Comparison of ENCODE assay signal across 9 cellular contexts in genomic region chr1:93617670-93618488, GRCh38.
DNase-seq lines count a peak whose midpoint lies in the region; ATAC-seq and TF ChIP-seq lines count a peak whose summit lies in the region.
"Had no signal": no experiment of that assay in that cellular context is flagged by ENCODE, and none has a peak within 500 bp of the region (broad histone marks: within the 10 kb centered on the region; RNA-seq: fewer than 3 reads in every experiment).

No MANE protein-coding gene starts in this region.

- no peak for TF ChIP-seq CTCF in heart right ventricle (IDR thresholded peaks at IDR 0.05)

- intact Hi-C loops in heart right ventricle (cut with DNase I): loop anchor here in 2 of 10 donors (5.0 to 10.0 kb wide), 2 partner anchors 53 to 61 kb away; no protein-coding TSS in a partner anchor
- intact Hi-C loops in cardiac septum (cut with DNase I): no loop called here
- intact Hi-C loops in CD4-positive, alpha-beta memory T cell (cut with micrococcal nuclease): no loop called here

- no peaks in the 10 kb centered on the region for H3K9me3 Mint-ChIP-seq in CD4-positive, alpha-beta memory T cell

- H3K27ac Mint-ChIP-seq in CD4-positive, alpha-beta memory T cell: peak overlapping the region in 1 of 7 donors; percentile 43

- H3K4me3 ChIP-seq in heart right ventricle (no peak overlapping the region), mucosa of stomach (ENCODE audit: low read length) (no peak overlapping the region)
- no peak overlapping the region for H3K4me3 ChIP-seq in CD4-positive, alpha-beta memory T cell (ENCODE audit: low read length in 2 of 2)

- CTCF ChIA-PET in CD4-positive, alpha-beta memory T cell (lab: Charles Lee; ENCODE audit: partially characterized antibody): interaction anchor here (0.8 to 1.6 kb wide), 4 partner anchors 9 to 12 kb away, joined by 3 read pairs; no protein-coding TSS in a partner anchor

- H3K27ac ChIP-seq in heart right ventricle: peak overlapping the region; percentile 1 to 82 (median 70)
- peak overlapping the region; percentile 58 for H3K27ac ChIP-seq in cingulate gyrus (ENCODE audit: low read depth, low read length)
- H3K27ac ChIP-seq in CD4-positive, alpha-beta memory T cell (ENCODE audit: low read depth, low read length): no peak overlapping the region

- 81 to 84% methylated on average over 10 of the region's 10 CpGs for WGBS in heart right ventricle, 2 donors

- H3K9me3 ChIP-seq in heart right ventricle (no peaks in the 10 kb centered on the region), mucosa of stomach (ENCODE audit: control insufficient read depth, low read length) (no peaks in the 10 kb centered on the region)
- no peaks in the 10 kb centered on the region for H3K9me3 ChIP-seq in CD4-positive, alpha-beta memory T cell (ENCODE audit: control insufficient read depth in 1 of 2, low read length in 2 of 2)

- H3K4me1 Mint-ChIP-seq in CD4-positive, alpha-beta memory T cell: peaks cover 14 to 24% (median 18%) of the 10 kb centered on the region in 4 donors

- no peaks in the 10 kb centered on the region for H3K36me3 Mint-ChIP-seq in CD4-positive, alpha-beta memory T cell

- POLR2A ChIA-PET in CD4-positive, alpha-beta memory T cell (lab: Charles Lee; ENCODE audit: partially characterized antibody): interaction anchor here (0.5 kb wide), 1 partner anchor 643 kb away, joined by 3 read pairs; no protein-coding TSS in a partner anchor

- H3K4me1 ChIP-seq in heart right ventricle: peaks cover 14 to 94% (median 66%) of the 10 kb centered on the region in 9 donors
- peaks cover 98% of the 10 kb centered on the region for H3K4me1 ChIP-seq in mucosa of stomach (ENCODE audit: control insufficient read depth, insufficient read depth, low read length)
- peaks cover 17% of the 10 kb centered on the region for H3K4me1 ChIP-seq in CD4-positive, alpha-beta memory T cell (ENCODE audit: insufficient read depth, low read length)

- H3K27me3 ChIP-seq in heart right ventricle (no peaks in the 10 kb centered on the region), mucosa of stomach (ENCODE audit: control insufficient read depth, insufficient read depth, low read length) (no peaks in the 10 kb centered on the region)
- H3K27me3 ChIP-seq in CD4-positive, alpha-beta memory T cell (ENCODE audit: insufficient read depth, low read length): no peaks in the 10 kb centered on the region

- H3K27me3 Mint-ChIP-seq in CD4-positive, alpha-beta memory T cell: no peaks in the 10 kb centered on the region

- no peak for DNase-seq in heart right ventricle
- no peak for DNase-seq in cardiac septum (ENCODE audit: low spot score)
- DNase-seq in CD4-positive, alpha-beta memory T cell: no peak
- no peak for DNase-seq in NCI-H1436 (lab: John Stamatoyannopoulos, UW)
- DNase-seq: stimulated activated CD8-positive, alpha-beta memory T cell treated with anti-CD3 and anti-CD28 coated beads, Interleukin-4, amount 100 ng/mL, for 48 hours had no signal

- H3K9ac ChIP-seq in mucosa of stomach (ENCODE audit: low read length): peak overlapping the region; percentile 30

- H3K4me3 Mint-ChIP-seq in CD4-positive, alpha-beta memory T cell: no peak overlapping the region

- no peaks in the 10 kb centered on the region for H3K36me3 ChIP-seq in heart right ventricle
- H3K36me3 ChIP-seq in mucosa of stomach (ENCODE audit: control insufficient read depth, insufficient read depth, low read length): no peaks in the 10 kb centered on the region
- H3K36me3 ChIP-seq in CD4-positive, alpha-beta memory T cell (ENCODE audit: insufficient read depth, low read length): no peaks in the 10 kb centered on the region

- ATAC-seq in heart right ventricle: peak in 1 of 8 donors; percentile 12
- no peak for ATAC-seq in HG03457 (IDR thresholded peaks at IDR 0.05; ENCODE audit: unreplicated experiment)
- no peak for ATAC-seq in GM21786 (IDR thresholded peaks at IDR 0.05; ENCODE audit: unreplicated experiment)
